Comparison of ENCODE assay signal across 11 cellular contexts in genomic region chr1:169138866-169139670, GRCh38. TPM values are rescaled to one million over a fixed set of nuclear protein-coding genes. Genes with fewer than 3 reads are reported as not detected.
DNase-seq lines count a peak whose midpoint lies in the region; ATAC-seq and TF ChIP-seq lines count a peak whose summit lies in the region.
"Had no signal": no experiment of that assay in that cellular context is flagged by ENCODE, and none has a peak within 500 bp of the region (broad histone marks: within the 10 kb centered on the region; RNA-seq: fewer than 3 reads in every experiment).

No MANE protein-coding gene starts in this region.

- no TSS peak for BruUV-seq in Calu3 (replicated peaks; lab: Mats Ljungman, UMichigan)

- H3K4me1 Mint-ChIP-seq in activated T-cell treated with anti-CD3 and anti-CD28 coated beads, Interleukin-2, amount 50 U/mL, for 72 hours (ENCODE audit: low read depth) = peaks cover 19% of the 10 kb centered on the region
- H3K4me1 Mint-ChIP-seq in Calu3 (ENCODE audit: low read depth, unreplicated experiment) = peaks cover 36% of the 10 kb centered on the region

- DNase-seq in activated T-cell treated with anti-CD3 and anti-CD28 coated beads, Interleukin-2, amount 50 U/mL, for 72 hours = no peak
- no peak for DNase-seq in activated T-cell treated with anti-CD3 and anti-CD28 coated beads for 4 hours
- no peak for DNase-seq in stimulated activated naive CD8-positive, alpha-beta T cell treated with anti-CD3 and anti-CD28 coated beads, Interleukin-15, Interleukin-2, amounts not matched to agents 100 U/mL and 50 U/mL, for 24 hours
- DNase-seq in Calu3 = no peak
- no peak for DNase-seq in hippocampal formation (lab: John Stamatoyannopoulos, UW)
- no peak for DNase-seq in NCI-H1105 treated with DMSO at 0.1 percent for 48 hours (lab: John Stamatoyannopoulos, UW)
- DNase-seq: aorta, NCI-H187 treated with DMSO at 0.1 percent for 48 hours had no signal

- peak overlapping the region in 1 of 2 donors; percentile 36 for H3K4me3 Mint-ChIP-seq in activated T-cell treated with anti-CD3 and anti-CD28 coated beads, Interleukin-2, amount 50 U/mL, for 72 hours
- no peak overlapping the region for H3K4me3 Mint-ChIP-seq in Calu3 (ENCODE audit: low read depth, unreplicated experiment)

- no peak for TF ChIP-seq CTCF in Calu3 (IDR thresholded peaks at IDR 0.05; ENCODE audit: unreplicated experiment)

- H3K27me3 Mint-ChIP-seq in activated T-cell treated with anti-CD3 and anti-CD28 coated beads, Interleukin-2, amount 50 U/mL, for 72 hours (ENCODE audit: low read depth) = no peaks in the 10 kb centered on the region
- no peaks in the 10 kb centered on the region for H3K27me3 Mint-ChIP-seq in Calu3 (ENCODE audit: unreplicated experiment)

- H3K27ac Mint-ChIP-seq in activated T-cell treated with anti-CD3 and anti-CD28 coated beads, Interleukin-2, amount 50 U/mL, for 72 hours = peak overlapping the region; percentile 95
- no peak overlapping the region for H3K27ac Mint-ChIP-seq in Calu3 (ENCODE audit: unreplicated experiment)

- H3K9me3 Mint-ChIP-seq in activated T-cell treated with anti-CD3 and anti-CD28 coated beads, Interleukin-2, amount 50 U/mL, for 72 hours = no peaks in the 10 kb centered on the region
- H3K9me3 Mint-ChIP-seq in Calu3 (ENCODE audit: low read depth, unreplicated experiment) = no peaks in the 10 kb centered on the region

- CTCF ChIA-PET in Calu3 (lab: Charles Lee) = interaction anchor here (0.8 to 1.0 kb wide), 2 partner anchors 210 to 245 kb away, joined by 3 read pairs; no protein-coding TSS in a partner anchor

- intact Hi-C loops in Calu3 (cut with micrococcal nuclease; ENCODE audit: unreplicated experiment) = loop anchor here (10.0 kb wide), 1 partner anchor 534 kb away; no protein-coding TSS in a partner anchor

- no peaks in the 10 kb centered on the region for H3K36me3 Mint-ChIP-seq in activated T-cell treated with anti-CD3 and anti-CD28 coated beads, Interleukin-2, amount 50 U/mL, for 72 hours (ENCODE audit: insufficient read depth in 2 of 2)
- peaks cover 32% of the 10 kb centered on the region for H3K36me3 Mint-ChIP-seq in Calu3 (ENCODE audit: insufficient read depth, unreplicated experiment)

- peak; percentile 94 to 95 for ATAC-seq in activated T-cell treated with anti-CD3 and anti-CD28 coated beads, Interleukin-2, amount 50 U/mL, for 72 hours (replicated peaks in 1 of 2)
- ATAC-seq in HG02610 (IDR thresholded peaks at IDR 0.05; ENCODE audit: unreplicated experiment) = peak; percentile 93
- peak; percentile 94 for ATAC-seq in HG03565 (IDR thresholded peaks at IDR 0.05; ENCODE audit: unreplicated experiment)
- ATAC-seq in stimulated activated naive CD8-positive, alpha-beta T cell treated with anti-CD3 and anti-CD28 coated beads, Interleukin-15, Interleukin-2, amounts not matched to agents 100 U/mL and 50 U/mL, for 24 hours = peak; percentile 88
- ATAC-seq: gastroesophageal sphincter had no signal

RNA-seq across cellular contexts. Expression of gene ATP1B1, which starts 32.6 kb away (rescaled TPM):
- 1 to 10 TPM; 3.3 to 8.1 TPM for total RNA-seq in activated T-cell treated with anti-CD3 and anti-CD28 coated beads, Interleukin-2, amount 50 U/mL, for 72 hours
- 621 and 626 TPM in 2 replicates for total RNA-seq in Calu3 (2022)

Comparison
In these comparisons a context has a peak if more than half of its experiments do, and no peak if none do; other contexts are left out.
1. RNA of gene ATP1B1, which starts 32.6 kb away (total RNA-seq): 621 to 626 TPM in Calu3; 3.3 to 8.1 TPM in activated T-cell treated with anti-CD3 and anti-CD28 coated beads, Interleukin-2, amount 50 U/mL, for 72 hours; every median in the first group is over 10 times any median in the second.
2. Peak in every context shown above with its lines, with median percentiles within 50 percentile points of each other: ATAC-seq.